8 cellular contexts compared by ENCODE assay signal in genomic region chr5:42423285-42424152, GRCh38. TPM values are rescaled to one million over a fixed set of nuclear protein-coding genes. Genes with fewer than 3 reads are reported as not detected.
A peak's percentile ranks its signal among the peaks of the same experiment; 100 is the strongest.
DNase-seq lines count a peak whose midpoint lies in the region; ATAC-seq, FAIRE-seq and TF ChIP-seq lines count a peak whose summit lies in the region.

TSS of gene GHR (plus strand) at chr5:42423439. CDS start at chr5:42565875, 142,436 bp downstream.

- intact Hi-C loops in PC-3 (cut with micrococcal nuclease) (loop anchor here (1.0 to 5.0 kb wide), 10 partner anchors 63 to 464 kb away; no protein-coding TSS in a partner anchor), sigmoid colon (cut with DNase I) (loop anchor here (1.0 to 10.0 kb wide), 5 partner anchors 71 to 344 kb away; no protein-coding TSS in a partner anchor)

- peak; percentile 85 for ATAC-seq in PC-3

- H3F3A ChIP-seq in PC-3 (ENCODE audit: low read length, unreplicated experiment), result no peaks in the 10 kb centered on the region

- TF ChIP-seq CTCF in GM20000 (IDR thresholded peaks at IDR 0.05; ENCODE audit: extremely low read depth, missing control alignments) (peak; percentile 34), PC-3 (conservative IDR thresholded peaks at IDR 0.05; ENCODE audit: low read depth, low read length) (peak; percentile 84), cardiac fibroblast (IDR thresholded peaks at IDR 0.05; ENCODE audit: low read depth, low read length) (peak; percentile 79), sigmoid colon (IDR thresholded peaks at IDR 0.05) (peak; percentile 72 to 88 (median 80))

- H3K27me3 ChIP-seq in PC-3 (ENCODE audit: low read length) (no peaks in the 10 kb centered on the region), sigmoid colon (no peaks in the 10 kb centered on the region)

- 1 to 2% methylated on average over 60 of the region's 60 CpGs for WGBS in sigmoid colon, 2 donors

- no peaks in the 10 kb centered on the region for H4K20me1 ChIP-seq in PC-3 (ENCODE audit: low read length)

- POLR2A ChIA-PET in PC-3 (lab: Charles Lee; ENCODE audit: unreplicated experiment), result interaction anchor here (0.6 to 0.7 kb wide), 2 partner anchors 41 to 62 kb away, joined by 3 to 20 read pairs; no protein-coding TSS in a partner anchor

- TF ChIP-seq POLR2A in sigmoid colon (IDR thresholded peaks at IDR 0.05), result no peak

- peak within 1 kb of the TSS; percentile 78 for H2AFZ ChIP-seq in PC-3 (ENCODE audit: low read length)

- H3K9me2 ChIP-seq in PC-3 (replicated peaks; ENCODE audit: low read length), result peaks cover 7% of the 10 kb centered on the region; the same call in 1 of the 2 replicates

- no peaks in the 10 kb centered on the region for H3K79me2 ChIP-seq in PC-3 (ENCODE audit: low read length)

- no peaks in the 10 kb centered on the region for H3K9me3 ChIP-seq in PC-3 (ENCODE audit: low read length)
- no peaks in the 10 kb centered on the region for H3K9me3 ChIP-seq in iPS-18c (ENCODE audit: control insufficient read depth, insufficient read depth, low read length)
- H3K9me3 ChIP-seq in sigmoid colon, result no peaks in the 10 kb centered on the region

- H3K36me3 ChIP-seq in PC-3 (ENCODE audit: low read depth, low read length) (no peaks in the 10 kb centered on the region), sigmoid colon (no peaks in the 10 kb centered on the region)

- peak within 1 kb of the TSS; percentile 73 for H3K4me3 ChIP-seq in PC-3 (ENCODE audit: low read length)
- peak within 1 kb of the TSS; percentile 62 to 69 for H3K4me3 ChIP-seq in cardiac fibroblast (replicated peaks in 1 of 2; ENCODE audit: low read depth in 2 of 2, low read length in 2 of 2)
- peak within 1 kb of the TSS; percentile 72 for H3K4me3 ChIP-seq in iPS-18c (ENCODE audit: insufficient read depth, low read depth, low read length)
- H3K4me3 ChIP-seq in sigmoid colon, result peak within 1 kb of the TSS; percentile 58 to 70 (median 66)

- peak; percentile 79 for DNase-seq in DMS153 (lab: John Stamatoyannopoulos, UW)
- peak; percentile 67 for DNase-seq in GM20000 (ENCODE audit: low spot score)
- DNase-seq in HTR-8/SVneo (ENCODE audit: insufficient read length, low spot score), result peak; percentile 92
- DNase-seq in PC-3, result peak; percentile 94
- DNase-seq in cardiac fibroblast (ENCODE audit: low read depth in 2 of 2), result peak; percentile 93 to 95
- DNase-seq in sigmoid colon, result peak; percentile 93
- no peak for DNase-seq in RKO (ENCODE audit: low spot score)

- BruUV-seq in PC-3 (replicated peaks; lab: Mats Ljungman, UMichigan), result no TSS peak

- H3K9ac ChIP-seq in PC-3 (ENCODE audit: low read length), result peak within 1 kb of the TSS; percentile 0; the same call in 1 of the 2 replicates

- H3K27ac ChIP-seq in PC-3 (ENCODE audit: low read length) (peak within 1 kb of the TSS; percentile 12; the same call in 1 of the 2 replicates), sigmoid colon (peak within 1 kb of the TSS; percentile 86 to 91 (median 90))

- H3K4me1 ChIP-seq in PC-3 (ENCODE audit: insufficient read depth, low read length), result peaks cover 10% of the 10 kb centered on the region; the same call in 1 of the 2 replicates
- peaks cover 0 to 35% (median 29%) of the 10 kb centered on the region in 4 donors for H3K4me1 ChIP-seq in sigmoid colon

- H3K4me2 ChIP-seq in PC-3 (ENCODE audit: low read length), result peak within 1 kb of the TSS; percentile 98

- CTCF ChIA-PET in PC-3 (lab: Charles Lee), result interaction anchor here (0.5 to 2.0 kb wide), 9 partner anchors 39 to 607 kb away, joined by 3 to 21 read pairs (median 6); no protein-coding TSS in a partner anchor

- no peak for TF ChIP-seq EP300 in sigmoid colon (IDR thresholded peaks at IDR 0.05)

- FAIRE-seq in HTR-8/SVneo (lab: Jason Lieb, UNC), result peak; percentile 97

RNA-seq across cellular contexts. Expression of gene GHR, which starts in this region (rescaled TPM):
- total RNA-seq in PC-3 (2014; rRNA removed) (2.2 and 5.2 TPM in 2 replicates), sigmoid colon (10 to 100 TPM in 3 of 4 donors, 1 to 10 TPM in 1; 9.1 to 22.8 (median 12.7) TPM)
- polyA plus RNA-seq in sigmoid colon, result 1 to 10 TPM in 2 of 3 donors, under 1 TPM in 1; 0.46 to 3.0 (median 2.4) TPM

Comparison
In these comparisons a context has a peak if more than half of its experiments do, and no peak if none do; other contexts are left out.
1. CTCF ChIP-seq: peak in every context shown above with its lines; median percentile 84 in PC-3; 80 in sigmoid colon; 79 in cardiac fibroblast; 34 in GM20000.